10 cellular contexts compared by ENCODE assay signal in genomic region chr4:40918330-40918729, GRCh38.
DNase-seq lines count a peak whose midpoint lies in the region; ATAC-seq, FAIRE-seq and TF ChIP-seq lines count a peak whose summit lies in the region.
"Had no signal": no experiment of that assay in that cellular context is flagged by ENCODE, and none has a peak within 500 bp of the region (broad histone marks: within the 10 kb centered on the region; RNA-seq: fewer than 3 reads in every experiment).

No MANE protein-coding gene starts in this region.

- H3K36me3 Mint-ChIP-seq in naive thymus-derived CD8-positive, alpha-beta T cell, result no peaks in the 10 kb centered on the region

- TF ChIP-seq CTCF in liver (IDR thresholded peaks at IDR 0.05; ENCODE audit: low read depth, low read length, missing input control) (no peak), HepG2 (CRISPR knock-in tag; IDR thresholded peaks at IDR 0.05) (no peak), adrenal gland (IDR thresholded peaks at IDR 0.05) (no peak), hepatocyte (IDR thresholded peaks at IDR 0.05; ENCODE audit: poor library complexity) (no peak)

- no peak overlapping the region for H2AFZ ChIP-seq in HepG2 (ENCODE audit: low read length)
- H2AFZ ChIP-seq in hepatocyte, result no peak overlapping the region

- in situ Hi-C loops in HepG2 (cut with HindIII; ENCODE audit: extremely low pct_ligation_motif_present, low pct_unique_long_range_greater_than_20kb), result no loop called here

- no peak for DNase-seq in HepG2 (ENCODE audit: low spot score)
- DNase-seq in adrenal gland, result peak; percentile 76 to 92 (median 85)
- DNase-seq in hepatocyte (ENCODE audit: low spot score), result peak; percentile 52
- DNase-seq in naive thymus-derived CD8-positive, alpha-beta T cell, result no peak
- DNase-seq in 8988T, result no peak
- DNase-seq in retina, result no peak
- DNase-seq: DND-41 had no signal

- H3K4me1 ChIP-seq in liver (ENCODE audit: control insufficient read depth in 4 of 4, insufficient read depth in 4 of 4, low read length in 3 of 4), result peaks cover 0 to 11% (median 7%) of the 10 kb centered on the region in 4 donors
- no peaks in the 10 kb centered on the region for H3K4me1 ChIP-seq in HepG2 (ENCODE audit: insufficient read depth, low read length)
- H3K4me1 ChIP-seq in adrenal gland (replicated peaks in 1 of 2), result peaks cover 8 to 13% of the 10 kb centered on the region in 2 donors
- H3K4me1 ChIP-seq in hepatocyte (ENCODE audit: insufficient read depth), result peaks cover 5% of the 10 kb centered on the region

- no peak overlapping the region for H3K4me3 Mint-ChIP-seq in naive thymus-derived CD8-positive, alpha-beta T cell

- H3K27ac Mint-ChIP-seq in naive thymus-derived CD8-positive, alpha-beta T cell, result no peak overlapping the region
- H3K27ac Mint-ChIP-seq: activated T-helper 2 cell treated with anti-CD3 and anti-CD28 coated beads, Interferon-gamma antibody, Interleukin-2, Interleukin-4, amounts not matched to agents 10 μg/mL and 5 μg/mL and 100 μg/mL, durations not matched to agents 14 hours and 24 hours and 36 hours had no signal

- intact Hi-C loops in HepG2 (cut with micrococcal nuclease; ENCODE audit: unreplicated experiment) (no loop called here), adrenal gland (cut with DNase I) (no loop called here)

- peaks cover 0 to 3% (median 0%) of the 10 kb centered on the region in 9 donors for H3K9me3 Mint-ChIP-seq in naive thymus-derived CD8-positive, alpha-beta T cell
- H3K9me3 Mint-ChIP-seq: activated T-helper 2 cell treated with anti-CD3 and anti-CD28 coated beads, Interferon-gamma antibody, Interleukin-2, Interleukin-4, amounts not matched to agents 10 μg/mL and 5 μg/mL and 100 μg/mL, durations not matched to agents 14 hours and 24 hours and 36 hours had no signal

- FAIRE-seq in HepG2 (lab: Jason Lieb, UNC), result no peak

- peaks cover 0 to 2% (median 0%) of the 10 kb centered on the region in 4 donors for H3K4me1 Mint-ChIP-seq in naive thymus-derived CD8-positive, alpha-beta T cell

- no peaks in the 10 kb centered on the region for H3K36me3 ChIP-seq in liver (ENCODE audit: control insufficient read depth in 4 of 4, insufficient read depth in 3 of 4, low read depth in 1 of 4, low read length in 3 of 4)
- H3K36me3 ChIP-seq in HepG2 (replicated peaks in 1 of 2; ENCODE audit: control insufficient read depth in 1 of 2, insufficient read depth in 2 of 2, low read length in 2 of 2), result peaks cover 0 to 3% of the 10 kb centered on the region in 2 experiments; a peak in 3 of 5 replicates
- no peaks in the 10 kb centered on the region for H3K36me3 ChIP-seq in adrenal gland (replicated peaks in 1 of 2)
- no peaks in the 10 kb centered on the region for H3K36me3 ChIP-seq in hepatocyte (replicated peaks; ENCODE audit: insufficient read depth, low read depth)

- H4K20me1 ChIP-seq in HepG2 (ENCODE audit: insufficient read depth, low read length), result no peaks in the 10 kb centered on the region
- no peaks in the 10 kb centered on the region for H4K20me1 ChIP-seq in hepatocyte (ENCODE audit: insufficient read depth, poor library complexity, severe bottlenecking)

- H3K27me3 ChIP-seq in liver (ENCODE audit: control insufficient read depth in 4 of 4, insufficient read depth in 4 of 4, low read length in 3 of 4) (no peaks in the 10 kb centered on the region), HepG2 (ENCODE audit: control insufficient read depth in 1 of 2, insufficient read depth in 2 of 2, low read length in 2 of 2) (no peaks in the 10 kb centered on the region; a peak in 1 of 5 replicates), adrenal gland (no peaks in the 10 kb centered on the region), hepatocyte (no peaks in the 10 kb centered on the region)

- peak; percentile 9 to 24 for TF ChIP-seq RAD21 in liver (IDR thresholded peaks at IDR 0.05)
- no peak for TF ChIP-seq RAD21 in HepG2 (CRISPR knock-in tag; IDR thresholded peaks at IDR 0.05)

- no peak overlapping the region for H3K4me2 ChIP-seq in HepG2 (ENCODE audit: low read depth, low read length)
- H3K4me2 ChIP-seq in hepatocyte, result no peak overlapping the region

- TF ChIP-seq POLR2A in HepG2 (IDR thresholded peaks at IDR 0.05; ENCODE audit: insufficient read depth in 1 of 2, low read depth in 2 of 2, low read length in 2 of 2), result no peak
- no peak for TF ChIP-seq POLR2A in adrenal gland (IDR thresholded peaks at IDR 0.05)

- H3K9me3 ChIP-seq in liver (ENCODE audit: control insufficient read depth in 4 of 4, low read length in 3 of 4) (no peaks in the 10 kb centered on the region), HepG2 (ENCODE audit: low read length) (no peaks in the 10 kb centered on the region), adrenal gland (replicated peaks in 1 of 3) (no peaks in the 10 kb centered on the region), hepatocyte (ENCODE audit: low read depth) (no peaks in the 10 kb centered on the region)

- peaks cover 0 to 4% (median 0%) of the 10 kb centered on the region in 5 donors for H3K27me3 Mint-ChIP-seq in naive thymus-derived CD8-positive, alpha-beta T cell

- 32% methylated on average over 4 of the region's 4 CpGs for WGBS in liver
- WGBS in HepG2 (ENCODE audit: low lambda C conversion rate), result 93% methylated on average over 4 of the region's 4 CpGs
- WGBS in adrenal gland, 4 donors, result 20 to 37% (median 25%) methylated on average over 4 of the region's 4 CpGs
- WGBS in hepatocyte (ENCODE audit: low lambda C conversion rate, missing lambda C conversion rate), result 40% methylated on average over 2 of the region's 4 CpGs

- POLR2A ChIA-PET in HepG2 (lab: Yijun Ruan, JAX), result no interaction called here
- POLR2A ChIA-PET in naive thymus-derived CD8-positive, alpha-beta T cell (lab: Charles Lee), result no interaction called here

- no TSS peak for BruUV-seq in HepG2 (replicated peaks; lab: Mats Ljungman, UMichigan)

- no peak overlapping the region for H3K4me3 ChIP-seq in liver (ENCODE audit: low read depth in 1 of 3, low read length in 3 of 3)
- H3K4me3 ChIP-seq in HepG2 (replicated peaks in 1 of 3; ENCODE audit: insufficient read depth in 1 of 3, low read depth in 2 of 3, low read length in 3 of 3), result no peak overlapping the region
- H3K4me3 ChIP-seq in adrenal gland, result no peak overlapping the region
- no peak overlapping the region for H3K4me3 ChIP-seq in hepatocyte

- TF ChIP-seq EP300 in HepG2 (IDR thresholded peaks at IDR 0.05; ENCODE audit: low read depth in 2 of 2, low read length in 2 of 2), result no peak
- no peak for TF ChIP-seq EP300 in HepG2 (CRISPR knock-in tag; IDR thresholded peaks at IDR 0.05; ENCODE audit: borderline replicate concordance)

- ATAC-seq in HepG2, result no peak
- no peak for ATAC-seq in naive thymus-derived CD8-positive, alpha-beta T cell
- no peak for ATAC-seq in HG02571 (IDR thresholded peaks at IDR 0.05; ENCODE audit: unreplicated experiment)

- H3K79me2 ChIP-seq in HepG2 (ENCODE audit: insufficient read depth, low read length), result no peaks in the 10 kb centered on the region
- H3K79me2 ChIP-seq in hepatocyte, result no peaks in the 10 kb centered on the region

- H3K27ac ChIP-seq in liver (ENCODE audit: low read depth in 1 of 2, low read length in 2 of 2) (no peak overlapping the region), HepG2 (ENCODE audit: extremely low read length, insufficient read depth, low read length) (no peak overlapping the region), adrenal gland (no peak overlapping the region), hepatocyte (no peak overlapping the region)

- no peak overlapping the region for H3K9ac ChIP-seq in liver (ENCODE audit: low read depth in 1 of 2, low read length in 2 of 2)
- H3K9ac ChIP-seq in HepG2 (ENCODE audit: insufficient read depth, low read depth, low read length), result no peak overlapping the region

- CTCF ChIA-PET in HepG2 (lab: Yijun Ruan, JAX; ENCODE audit: low intra/inter-chr PET ratio, low total read pairs), result no interaction called here

- H3K9me2 ChIP-seq in hepatocyte (replicated peaks; ENCODE audit: insufficient read depth), result no peaks in the 10 kb centered on the region

TF ChIP-seq in liver, 16 proteins besides CTCF, POLR2A, EP300 and RAD21:
- TF ChIP-seq FOXA2 (IDR thresholded peaks at IDR 0.05), result peak; percentile 49
- peak in 1 of 2 donors; percentile 31 for TF ChIP-seq JUND (IDR thresholded peaks at IDR 0.05)
- TF ChIP-seq FOXA1 (IDR thresholded peaks at IDR 0.05), result peak; percentile 14
- peak; percentile 15 for TF ChIP-seq YY1 (IDR thresholded peaks at IDR 0.05)
- no peak for TF ChIP-seq HNF4G (IDR thresholded peaks at IDR 0.05)
- peak in 1 of 2 donors; percentile 40 for TF ChIP-seq RXRA (IDR thresholded peaks at IDR 0.05)
- peak in 1 of 2 donors; percentile 44 for TF ChIP-seq HNF4A (conservative IDR thresholded peaks at IDR 0.05)
- no peak for TF ChIP-seq SP1 (IDR thresholded peaks at IDR 0.05)

TF ChIP-seq in HepG2, 621 proteins besides CTCF, POLR2A, EP300 and RAD21 (continues in another document):
- TF ChIP-seq ZBTB7A (CRISPR knock-in tag; IDR thresholded peaks at IDR 0.05) (no peak), ZNF619 (CRISPR knock-in tag; IDR thresholded peaks at IDR 0.05) (no peak), RFX3 (CRISPR knock-in tag; IDR thresholded peaks at IDR 0.05) (no peak), ZNF253 (CRISPR knock-in tag; IDR thresholded peaks at IDR 0.05; ENCODE audit: borderline replicate concordance) (no peak), ZFP82 (CRISPR knock-in tag; IDR thresholded peaks at IDR 0.05; ENCODE audit: borderline replicate concordance) (no peak), ETV6 (CRISPR knock-in tag; conservative IDR thresholded peaks at IDR 0.05) (no peak), LBX2 (CRISPR knock-in tag; IDR thresholded peaks at IDR 0.05; ENCODE audit: borderline replicate concordance) (no peak), PHB2 (IDR thresholded peaks at IDR 0.05; ENCODE audit: partially characterized antibody) (no peak), ZNF337 (CRISPR knock-in tag; IDR thresholded peaks at IDR 0.05; ENCODE audit: borderline replicate concordance, low read depth) (no peak), EED (CRISPR knock-in tag; IDR thresholded peaks at IDR 0.05) (no peak), ZNF782 (CRISPR knock-in tag; IDR thresholded peaks at IDR 0.05; ENCODE audit: borderline replicate concordance) (no peak)

Comparison
In these comparisons a context has a peak if more than half of its experiments do, and no peak if none do; other contexts are left out.
1. DNase-seq: peak in adrenal gland (7 of 7) and hepatocyte (single experiment); none in HepG2 (single experiment), naive thymus-derived CD8-positive, alpha-beta T cell (0 of 10), 8988T (single experiment) and retina (single experiment).